In genomic region chr1:187788686-187789085, GRCh38 we compare ENCODE assay signal across 14 cellular contexts.
DNase-seq lines count a peak whose midpoint lies in the region; ATAC-seq and TF ChIP-seq lines count a peak whose summit lies in the region.
"Had no signal": no experiment of that assay in that cellular context is flagged by ENCODE, and none has a peak within 500 bp of the region (broad histone marks: within the 10 kb centered on the region; RNA-seq: fewer than 3 reads in every experiment).

No MANE protein-coding gene starts in this region.

- no peaks in the 10 kb centered on the region for H3K27me3 ChIP-seq in neural cell (ENCODE audit: insufficient read depth, low read depth, low read length)

- peak; percentile 55 for TF ChIP-seq EP300 in neural cell (conservative IDR thresholded peaks at IDR 0.05; ENCODE audit: poor library complexity, severe bottlenecking)

- H3K4me3 ChIP-seq in neural cell (ENCODE audit: low read length): no peak overlapping the region

- no peaks in the 10 kb centered on the region for H3K9me3 ChIP-seq in neural cell (ENCODE audit: low read length)

- no peak overlapping the region for H3K27ac ChIP-seq in neural cell (ENCODE audit: low read length)

- H3K9me2 ChIP-seq in neural cell (ENCODE audit: insufficient read depth, low read length): no peaks in the 10 kb centered on the region

- H4K20me1 ChIP-seq in neural cell (ENCODE audit: insufficient read depth): no peaks in the 10 kb centered on the region

- no peak overlapping the region for H2AFZ ChIP-seq in neural cell (ENCODE audit: low read depth, low read length)

- H3F3A ChIP-seq in neural cell (ENCODE audit: insufficient read depth, low read length, poor library complexity, severe bottlenecking): no peaks in the 10 kb centered on the region

- no peak for TF ChIP-seq CTCF in neural cell (IDR thresholded peaks at IDR 0.05; ENCODE audit: poor library complexity, severe bottlenecking)
- TF ChIP-seq CTCF in GM13977 (IDR thresholded peaks at IDR 0.05; ENCODE audit: extremely low read depth, insufficient read depth, missing control alignments): no peak

- TF ChIP-seq RAD21 in neural cell (conservative IDR thresholded peaks at IDR 0.05): no peak

- DNase-seq in NCI-H748 (lab: John Stamatoyannopoulos, UW; ENCODE audit: unreplicated experiment): peak; percentile 31
- no peak for DNase-seq in NCI-H748 treated with DMSO at 0.1 percent for 48 hours (lab: John Stamatoyannopoulos, UW)
- peak; percentile 69 for DNase-seq in NCI-H2227 treated with DMSO at 0.1 percent for 48 hours (lab: John Stamatoyannopoulos, UW)
- DNase-seq in GM13977 (ENCODE audit: low spot score): no peak
- DNase-seq in stimulated activated naive CD4-positive, alpha-beta T cell treated with Interleukin-2 at 50 U/mL for 16 hours (lab: John Stamatoyannopoulos, UW): no peak
- DNase-seq: C1 segment of cervical spinal cord; Calu3; CD4-positive, alpha-beta T cell; DND-41; GDM1; HCEC 1CT; HFFc6 had no signal

- no peaks in the 10 kb centered on the region for H3K79me2 ChIP-seq in neural cell (replicated peaks; ENCODE audit: insufficient read depth, low read length)

- no peak overlapping the region for H3K9ac ChIP-seq in neural cell (ENCODE audit: low read length)

- no peaks in the 10 kb centered on the region for H3K36me3 ChIP-seq in neural cell (ENCODE audit: insufficient read depth, low read length)

- H3K4me2 ChIP-seq in neural cell (ENCODE audit: low read length): no peak overlapping the region

- no peak for ATAC-seq in HG02642 (IDR thresholded peaks at IDR 0.05; ENCODE audit: poor library complexity, unreplicated experiment)

- in situ Hi-C loops in GM13977 (cut with MboI; ENCODE audit: low pct_unique_long_range_greater_than_20kb, low sequenced_read_pairs, unreplicated experiment): no loop called here

TF ChIP-seq in neural cell, 6 proteins besides CTCF, POLR2A, EP300 and RAD21:
- TF ChIP-seq POLR2AphosphoS5 (IDR thresholded peaks at IDR 0.05) (peak; percentile 38), TAF1 (IDR thresholded peaks at IDR 0.05; ENCODE audit: low read depth) (no peak)

Comparison
In these comparisons a context has a peak if more than half of its experiments do, and no peak if none do; other contexts are left out.
1. DNase-seq: peak in NCI-H748 (single experiment) and NCI-H2227 treated with DMSO at 0.1 percent for 48 hours (single experiment); none in NCI-H748 treated with DMSO at 0.1 percent for 48 hours (single experiment), GM13977 (single experiment) and stimulated activated naive CD4-positive, alpha-beta T cell treated with Interleukin-2 at 50 U/mL for 16 hours (single experiment).